Comparison of ENCODE assay signal across 3 cellular contexts in genomic region chr11:61232559-61232958, GRCh38. TPM values are rescaled to one million over a fixed set of nuclear protein-coding genes. Genes with fewer than 3 reads are reported as not detected.
"Had no signal": no experiment of that assay in that cellular context is flagged by ENCODE, and none has a peak within 500 bp of the region (broad histone marks: within the 10 kb centered on the region; RNA-seq: fewer than 3 reads in every experiment).

No MANE protein-coding gene starts in this region.

RNA-seq across cellular contexts. Expression of gene PGA5, which starts 8.4 kb away (rescaled TPM):
- total RNA-seq: M059J, MCF 10A, NCI-H460 had no signal

RNA-seq across cellular contexts. Expression of gene PGA4, which starts 10.4 kb away (rescaled TPM):
- total RNA-seq: M059J, MCF 10A, NCI-H460 had no signal

RNA-seq across cellular contexts. Expression of gene PGA3, which starts 29.2 kb away (rescaled TPM):
- total RNA-seq: M059J, MCF 10A, NCI-H460 had no signal
